10 cellular contexts compared by ENCODE assay signal in genomic region chr3:194204793-194205065, GRCh38.
A peak's percentile ranks its signal among the peaks of the same experiment; 100 is the strongest.
DNase-seq lines count a peak whose midpoint lies in the region; ATAC-seq and TF ChIP-seq lines count a peak whose summit lies in the region.
"Had no signal": no experiment of that assay in that cellular context is flagged by ENCODE, and none has a peak within 500 bp of the region (broad histone marks: within the 10 kb centered on the region; RNA-seq: fewer than 3 reads in every experiment).

No MANE protein-coding gene starts in this region.

- no peak for TF ChIP-seq CTCF in A673 (conservative IDR thresholded peaks at IDR 0.05; ENCODE audit: low read depth, low read length)

- H3K27ac Mint-ChIP-seq in activated naive CD8-positive, alpha-beta T cell treated with anti-CD3 and anti-CD28 coated beads, Interleukin-2, amount 50 U/mL, for 24 hours: no peak overlapping the region
- no peak overlapping the region for H3K27ac Mint-ChIP-seq in memory B cell

- H3K36me3 Mint-ChIP-seq in activated naive CD8-positive, alpha-beta T cell treated with anti-CD3 and anti-CD28 coated beads, Interleukin-2, amount 50 U/mL, for 24 hours (ENCODE audit: low read depth): no peaks in the 10 kb centered on the region
- H3K36me3 Mint-ChIP-seq in memory B cell: no peaks in the 10 kb centered on the region

- peak overlapping the region; percentile 46 for H3K9ac ChIP-seq in HUES6 (ENCODE audit: low read length)

- intact Hi-C loops in A673 (cut with micrococcal nuclease; ENCODE audit: unreplicated experiment): loop anchor here (2.0 kb wide), 1 partner anchor 110 kb away; no protein-coding TSS in a partner anchor

- H3K9me3 Mint-ChIP-seq in activated naive CD8-positive, alpha-beta T cell treated with anti-CD3 and anti-CD28 coated beads, Interleukin-2, amount 50 U/mL, for 24 hours: no peaks in the 10 kb centered on the region
- no peaks in the 10 kb centered on the region for H3K9me3 Mint-ChIP-seq in memory B cell

- H3K27ac ChIP-seq in A673 (ENCODE audit: low read depth, low read length, poor library complexity, severe bottlenecking): peak overlapping the region; percentile 55
- H3K27ac ChIP-seq in HUES6 (ENCODE audit: low read depth, low read length): no peak overlapping the region
- H3K27ac ChIP-seq: left ventricle myocardium inferior had no signal

- no peaks in the 10 kb centered on the region for H3K36me3 ChIP-seq in A673 (ENCODE audit: insufficient read depth, low read length, poor library complexity, severe bottlenecking)
- no peaks in the 10 kb centered on the region for H3K36me3 ChIP-seq in HUES6 (ENCODE audit: control insufficient read depth, insufficient read depth, low read length)
- H3K36me3 ChIP-seq: left ventricle myocardium inferior had no signal

- no peaks in the 10 kb centered on the region for H3K9me3 ChIP-seq in A673 (ENCODE audit: low read depth, low read length, poor library complexity, severe bottlenecking)
- no peaks in the 10 kb centered on the region for H3K9me3 ChIP-seq in HUES6 (ENCODE audit: control insufficient read depth, insufficient read depth, low read depth, low read length)
- H3K9me3 ChIP-seq: left ventricle myocardium inferior had no signal

- H3K4me1 ChIP-seq in A673 (ENCODE audit: insufficient read depth, low read length, poor library complexity, severe bottlenecking) (peaks cover 29% of the 10 kb centered on the region), HUES6 (ENCODE audit: control insufficient read depth, insufficient read depth, low read length) (peaks cover 19% of the 10 kb centered on the region)

- POLR2A ChIA-PET in A673 (lab: Charles Lee; ENCODE audit: low non-redundant PET): interaction anchor here (0.5 kb wide), 1 partner anchor 63 kb away, joined by 3 read pairs; no protein-coding TSS in a partner anchor

- H3K4me3 ChIP-seq in A673 (ENCODE audit: low read depth, low read length, poor library complexity, severe bottlenecking) (no peak overlapping the region), HUES6 (ENCODE audit: low read depth, low read length) (peak overlapping the region; percentile 52)

- H3K4me3 Mint-ChIP-seq in activated naive CD8-positive, alpha-beta T cell treated with anti-CD3 and anti-CD28 coated beads, Interleukin-2, amount 50 U/mL, for 24 hours: peak overlapping the region; percentile 36
- peak overlapping the region; percentile 47 for H3K4me3 Mint-ChIP-seq in memory B cell

- CTCF ChIA-PET in A673 (lab: Charles Lee): no interaction called here

- H3K27me3 ChIP-seq in A673 (replicated peaks; ENCODE audit: insufficient read depth, low read depth, low read length, poor library complexity) (no peaks in the 10 kb centered on the region), HUES6 (ENCODE audit: control insufficient read depth, insufficient read depth, low read length) (peaks cover 15% of the 10 kb centered on the region)

- peaks cover 43% of the 10 kb centered on the region for H3K27me3 Mint-ChIP-seq in activated naive CD8-positive, alpha-beta T cell treated with anti-CD3 and anti-CD28 coated beads, Interleukin-2, amount 50 U/mL, for 24 hours
- H3K27me3 Mint-ChIP-seq in memory B cell: peaks cover 24% of the 10 kb centered on the region

- H3K4me1 Mint-ChIP-seq in activated naive CD8-positive, alpha-beta T cell treated with anti-CD3 and anti-CD28 coated beads, Interleukin-2, amount 50 U/mL, for 24 hours: peaks cover 13% of the 10 kb centered on the region
- H3K4me1 Mint-ChIP-seq in memory B cell: peaks cover 13% of the 10 kb centered on the region

- DNase-seq in A673 (ENCODE audit: low spot score): no peak
- DNase-seq in activated naive CD8-positive, alpha-beta T cell treated with anti-CD3 and anti-CD28 coated beads, Interleukin-2, amount 50 U/mL, for 24 hours: no peak
- DNase-seq in memory B cell (ENCODE audit: low spot score in 2 of 2): no peak
- DNase-seq in AG20443 (ENCODE audit: low spot score): no peak
- DNase-seq in NCI-H187 (lab: John Stamatoyannopoulos, UW): no peak
- DNase-seq: left ventricle myocardium inferior, NCI-H226 had no signal

- ATAC-seq in activated naive CD8-positive, alpha-beta T cell treated with anti-CD3 and anti-CD28 coated beads, Interleukin-2, amount 50 U/mL, for 24 hours: no peak
- ATAC-seq in memory B cell (ENCODE audit: low read depth) (no peak), HG03196 (IDR thresholded peaks at IDR 0.05; ENCODE audit: unreplicated experiment) (no peak), GM21786 (IDR thresholded peaks at IDR 0.05; ENCODE audit: unreplicated experiment) (no peak)

- no TSS peak for BruUV-seq in A673 (replicated peaks; lab: Mats Ljungman, UMichigan)
